In genomic region chrX:16082470-16083085, GRCh38 we compare ENCODE assay signal across 21 cellular contexts. TPM values are rescaled to one million over a fixed set of nuclear protein-coding genes. Genes with fewer than 3 reads are reported as not detected.
DNase-seq lines count a peak whose midpoint lies in the region; TF ChIP-seq lines count a peak whose summit lies in the region.
"Had no signal": no experiment of that assay in that cellular context is flagged by ENCODE, and none has a peak within 500 bp of the region (broad histone marks: within the 10 kb centered on the region; RNA-seq: fewer than 3 reads in every experiment).

No MANE protein-coding gene starts in this region.

- 0 out of 7 replicates have a peak overlapping the region, but pooled peaks of 1 of the 3 experiments have one; percentile 18 for H3K27ac Mint-ChIP-seq in H9
- peak overlapping the region; percentile 77 for H3K27ac Mint-ChIP-seq in nephron progenitor cell
- H3K27ac Mint-ChIP-seq: CD4-positive, alpha-beta memory T cell had no signal

- H2AFZ ChIP-seq in H9 (ENCODE audit: low read length): peak overlapping the region; percentile 45

- no peak overlapping the region for H3K56ac ChIP-seq in H9 (ENCODE audit: insufficient read length, low read depth, low read length)

- no peak overlapping the region for H3T11ph ChIP-seq in H9 (ENCODE audit: low read length)

- H3K9me3 ChIP-seq in H9 (ENCODE audit: control insufficient read depth, low read depth, low read length): no peaks in the 10 kb centered on the region
- H3K9me3 ChIP-seq in HAP-1: no peaks in the 10 kb centered on the region

- no peak for DNase-seq in H9
- DNase-seq in fibroblast of villous mesenchyme (ENCODE audit: low read depth): peak; percentile 52
- DNase-seq in nephron progenitor cell: no peak
- no peak for DNase-seq in activated CD8-positive, alpha-beta memory T cell treated with anti-CD3 and anti-CD28 coated beads, Interleukin-2, amount 50 U/mL, for 4 hours
- DNase-seq in activated effector memory CD4-positive, alpha-beta T cell treated with Interleukin-2 at 50 U/mL for 16 hours: no peak
- no peak for DNase-seq in Kasumi-1 (lab: John Stamatoyannopoulos, UW)
- DNase-seq in HAP-1 (ENCODE audit: low spot score in 2 of 2): no peak
- DNase-seq: CD4-positive, alpha-beta memory T cell; DMS153; GDM1; IMR-90; MV-4-11; NCI-H1105 treated with DMSO at 0.1 percent for 48 hours; NCI-H1694; NCI-H2081; NCI-H2171; NCI-H524 treated with DMSO at 0.1 percent for 48 hours; NCI-H82 had no signal

- H2BK20ac ChIP-seq in H9 (ENCODE audit: low read depth, low read length, poor library complexity, severe bottlenecking): no peak overlapping the region

- no peak overlapping the region for H2BK15ac ChIP-seq in H9 (ENCODE audit: low read depth, low read length)

- TF ChIP-seq CTCF in H9 (conservative IDR thresholded peaks at IDR 0.05) (no peak), fibroblast of villous mesenchyme (IDR thresholded peaks at IDR 0.05; ENCODE audit: insufficient read depth, low read depth, low read length) (no peak), nephron progenitor cell (IDR thresholded peaks at IDR 0.05) (no peak)

- in situ Hi-C loops in HAP-1 (cut with MboI; ENCODE audit: low sequenced_read_pairs): no loop called here

- no peak overlapping the region for H4K5ac ChIP-seq in H9 (ENCODE audit: insufficient read length, low read depth, low read length)

- H3K4me3 Mint-ChIP-seq in H9: no peak overlapping the region
- H3K4me3 Mint-ChIP-seq in nephron progenitor cell: no peak overlapping the region
- H3K4me3 Mint-ChIP-seq: CD4-positive, alpha-beta memory T cell had no signal

- H4K20me1 ChIP-seq in H9 (ENCODE audit: control insufficient read depth, insufficient read depth, insufficient read length): no peaks in the 10 kb centered on the region
- H4K20me1 ChIP-seq: BLaER1 treated with 17β-estradiol and CSF1 and Interleukin-3, amounts not matched to agents 10 nM and 100 nM had no signal

- no peaks in the 10 kb centered on the region for H3K27me3 ChIP-seq in H9 (ENCODE audit: insufficient read depth, low read length)
- peaks cover 2% of the 10 kb centered on the region; the same call in 1 of the 2 replicates for H3K27me3 ChIP-seq in HAP-1 (ENCODE audit: low read depth)

- no peaks in the 10 kb centered on the region for H3K79me1 ChIP-seq in H9 (ENCODE audit: insufficient read depth, low read depth, low read length, poor library complexity, severe bottlenecking)

- no peak overlapping the region for H2BK120ac ChIP-seq in H9 (ENCODE audit: low read depth, low read length, poor library complexity, severe bottlenecking)

- H3K4ac ChIP-seq in H9 (ENCODE audit: low read depth, low read length): no peak overlapping the region

- H3K36me3 ChIP-seq in HAP-1 (replicated peaks): no peaks in the 10 kb centered on the region
- H3K36me3 ChIP-seq: BLaER1 treated with 17β-estradiol and CSF1 and Interleukin-3, amounts not matched to agents 10 nM and 100 nM had no signal

- no peak overlapping the region for H2AK5ac ChIP-seq in H9 (ENCODE audit: insufficient read length, low read length)

- H3K9me3 Mint-ChIP-seq in H9 (peaks cover 0 to 3% of the 10 kb centered on the region in 2 experiments; a peak in 1 of 5 replicates), nephron progenitor cell (no peaks in the 10 kb centered on the region)
- H3K9me3 Mint-ChIP-seq: CD4-positive, alpha-beta memory T cell had no signal

- no peak overlapping the region for H4K91ac ChIP-seq in H9 (ENCODE audit: insufficient read length, low read depth, low read length)

- H2BK12ac ChIP-seq in H9 (ENCODE audit: insufficient read length, low read depth, low read length): no peak overlapping the region

- no peak overlapping the region for H3K23ac ChIP-seq in H9 (ENCODE audit: insufficient read length, low read depth, low read length)

- H3K4me1 Mint-ChIP-seq in H9 (peaks cover 12% of the 10 kb centered on the region in 2 experiments), nephron progenitor cell (peaks cover 6% of the 10 kb centered on the region)
- H3K4me1 Mint-ChIP-seq: CD4-positive, alpha-beta memory T cell had no signal

- H3K36me3 Mint-ChIP-seq in H9 (ENCODE audit: insufficient read depth in 1 of 3, low read depth in 3 of 3) (no peaks in the 10 kb centered on the region), nephron progenitor cell (ENCODE audit: low read depth) (no peaks in the 10 kb centered on the region)
- H3K36me3 Mint-ChIP-seq: CD4-positive, alpha-beta memory T cell had no signal

- no peak overlapping the region for H3K27ac ChIP-seq in H9 (ENCODE audit: insufficient read length, low read depth, low read length)
- H3K27ac ChIP-seq: BLaER1 treated with 17β-estradiol and CSF1 and Interleukin-3, amounts not matched to agents 10 nM and 100 nM had no signal

- no peak overlapping the region for H4K8ac ChIP-seq in H9 (replicated peaks; ENCODE audit: insufficient read length, low read depth, low read length)

- H3K79me2 ChIP-seq in H9 (ENCODE audit: insufficient read depth, low read length): no peaks in the 10 kb centered on the region

- H3K23me2 ChIP-seq in H9 (ENCODE audit: insufficient read length, low read depth, low read length, poor library complexity, severe bottlenecking): no peaks in the 10 kb centered on the region

- no peak overlapping the region for H3K14ac ChIP-seq in H9 (ENCODE audit: insufficient read depth, low read length)

- H3K18ac ChIP-seq in H9 (ENCODE audit: insufficient read length, low read depth, low read length): no peak overlapping the region

- H3K4me2 ChIP-seq in H9 (ENCODE audit: insufficient read depth, insufficient read length, low read length): no peak overlapping the region
- H3K4me2 ChIP-seq: BLaER1 treated with 17β-estradiol and CSF1 and Interleukin-3, amounts not matched to agents 10 nM and 100 nM had no signal

- H3K4me3 ChIP-seq in fibroblast of villous mesenchyme (ENCODE audit: low read depth, low read length): no peak overlapping the region
- no peak overlapping the region for H3K4me3 ChIP-seq in HAP-1
- H3K4me3 ChIP-seq: BLaER1 treated with 17β-estradiol and CSF1 and Interleukin-3, amounts not matched to agents 10 nM and 100 nM had no signal

- no CpG with 5 or more reads among the region's 10 CpGs for WGBS in H9 (ENCODE audit: extremely low coverage, insufficient read length, low lambda C conversion rate)

- H3K27me3 Mint-ChIP-seq in H9 (ENCODE audit: low read depth) (no peaks in the 10 kb centered on the region), nephron progenitor cell (ENCODE audit: low read depth, poor library complexity) (peaks cover 5% of the 10 kb centered on the region)

- H3K4me1 ChIP-seq in H9 (ENCODE audit: insufficient read depth, low read length) (no peaks in the 10 kb centered on the region), HAP-1 (peaks cover 4% of the 10 kb centered on the region)
- H3K4me1 ChIP-seq: BLaER1 treated with 17β-estradiol and CSF1 and Interleukin-3, amounts not matched to agents 10 nM and 100 nM had no signal

- H2BK5ac ChIP-seq in H9 (ENCODE audit: insufficient read length, low read length): no peak overlapping the region

- H3K9ac ChIP-seq in H9 (ENCODE audit: extremely low read depth, insufficient read length, low read length): no peak overlapping the region
- H3K9ac ChIP-seq: BLaER1 treated with 17β-estradiol and CSF1 and Interleukin-3, amounts not matched to agents 10 nM and 100 nM had no signal

RNA-seq across cellular contexts. Expression of gene GRPR, which starts 40.8 kb away (rescaled TPM):
- total RNA-seq in H9 (2021) (27.3 and 28.8 TPM in 2 replicates), fibroblast of villous mesenchyme (0.32 and 0.43 TPM in 2 replicates)
- total RNA-seq: Daoy, H4 had no signal

Comparison
In these comparisons a context has a peak if more than half of its experiments do, and no peak if none do; other contexts are left out.
1. RNA of gene GRPR, which starts 40.8 kb away (total RNA-seq): 27.3 to 28.8 TPM in H9; 0.32 to 0.43 TPM in fibroblast of villous mesenchyme; every median in the first group is over 10 times any median in the second.